1 cellular context compared by ENCODE assay signal in the genomic region with DNA sequence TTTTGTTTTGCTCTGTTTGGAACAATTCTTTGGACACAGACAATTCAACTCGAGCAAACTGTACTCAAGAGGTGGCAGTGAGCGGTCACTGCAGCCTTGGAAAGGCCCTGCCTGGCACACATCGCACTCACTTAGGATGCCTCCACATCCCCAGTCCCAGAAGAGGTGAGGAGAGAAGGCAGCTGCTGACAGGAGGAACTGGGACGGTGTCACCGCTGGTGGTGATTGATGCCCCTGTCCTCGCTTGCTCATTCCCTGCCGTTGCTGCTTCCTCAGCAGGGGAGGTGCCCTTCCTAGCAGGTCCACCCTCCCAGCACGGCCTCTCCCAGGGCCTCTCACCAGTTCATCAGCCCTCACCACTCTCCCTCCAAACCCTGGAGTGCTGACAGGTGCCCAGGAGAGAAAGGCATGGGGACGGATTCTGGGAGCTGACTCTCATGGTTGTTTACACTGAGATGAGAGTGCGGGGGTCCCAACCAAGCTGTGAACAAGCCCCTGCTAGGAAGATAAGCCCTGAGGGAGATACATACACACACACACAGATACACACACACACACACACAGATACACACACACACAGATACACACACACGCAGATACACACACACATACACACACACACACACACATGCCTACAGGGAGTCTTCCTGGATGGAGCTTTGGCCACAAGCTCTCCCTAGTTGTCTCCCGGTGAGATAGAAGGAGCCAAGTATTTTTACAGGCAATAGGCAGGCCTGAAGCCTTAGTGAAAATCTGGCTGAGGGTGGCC.
TF ChIP-seq lines count a peak whose summit lies in the region.

No MANE protein-coding gene starts in this region.

TF ChIP-seq in K562, 482 proteins besides CTCF, POLR2A, EP300 and RAD21 (continued from another document):
- TF ChIP-seq, protein P1, sequence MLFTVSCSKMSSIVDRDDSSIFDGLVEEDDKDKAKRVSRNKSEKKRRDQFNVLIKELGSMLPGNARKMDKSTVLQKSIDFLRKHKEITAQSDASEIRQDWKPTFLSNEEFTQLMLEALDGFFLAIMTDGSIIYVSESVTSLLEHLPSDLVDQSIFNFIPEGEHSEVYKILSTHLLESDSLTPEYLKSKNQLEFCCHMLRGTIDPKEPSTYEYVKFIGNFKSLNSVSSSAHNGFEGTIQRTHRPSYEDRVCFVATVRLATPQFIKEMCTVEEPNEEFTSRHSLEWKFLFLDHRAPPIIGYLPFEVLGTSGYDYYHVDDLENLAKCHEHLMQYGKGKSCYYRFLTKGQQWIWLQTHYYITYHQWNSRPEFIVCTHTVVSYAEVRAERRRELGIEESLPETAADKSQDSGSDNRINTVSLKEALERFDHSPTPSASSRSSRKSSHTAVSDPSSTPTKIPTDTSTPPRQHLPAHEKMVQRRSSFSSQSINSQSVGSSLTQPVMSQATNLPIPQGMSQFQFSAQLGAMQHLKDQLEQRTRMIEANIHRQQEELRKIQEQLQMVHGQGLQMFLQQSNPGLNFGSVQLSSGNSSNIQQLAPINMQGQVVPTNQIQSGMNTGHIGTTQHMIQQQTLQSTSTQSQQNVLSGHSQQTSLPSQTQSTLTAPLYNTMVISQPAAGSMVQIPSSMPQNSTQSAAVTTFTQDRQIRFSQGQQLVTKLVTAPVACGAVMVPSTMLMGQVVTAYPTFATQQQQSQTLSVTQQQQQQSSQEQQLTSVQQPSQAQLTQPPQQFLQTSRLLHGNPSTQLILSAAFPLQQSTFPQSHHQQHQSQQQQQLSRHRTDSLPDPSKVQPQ (CRISPR knock-in tag; IDR thresholded peaks at IDR 0.05; ENCODE audit: borderline replicate concordance): no peak
